ENCODE assay signal across 24 cellular contexts in the genomic region with DNA sequence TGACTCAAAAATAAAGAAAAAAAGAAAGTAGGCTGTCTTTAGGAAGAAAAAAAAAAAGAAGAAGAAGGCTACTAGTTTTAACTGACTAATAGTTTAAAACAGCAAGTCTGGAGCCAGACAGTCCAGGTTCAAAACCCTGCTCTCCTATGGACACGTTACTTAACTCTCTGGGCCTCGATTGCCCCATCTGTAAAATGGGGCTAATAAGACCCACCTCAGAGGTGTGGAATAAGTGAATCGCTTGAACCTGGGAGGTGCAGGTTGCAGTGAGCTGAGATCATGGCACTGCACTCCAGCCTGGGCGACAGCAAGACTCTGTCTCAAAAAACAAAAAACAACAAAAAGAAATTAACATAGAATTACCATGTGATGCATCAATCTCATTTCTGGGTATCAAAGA.
"Had no signal": no experiment of that assay in that cellular context is flagged by ENCODE, and none has a peak within 500 bp of the region (broad histone marks: within the 10 kb centered on the region; RNA-seq: fewer than 3 reads in every experiment).

No MANE protein-coding gene starts in this region.

- FAIRE-seq: keratinocyte had no signal

- H3K27ac Mint-ChIP-seq: endodermal cell; naive thymus-derived CD8-positive, alpha-beta T cell; stimulated activated naive B cell treated with anti-CD40 and anti-IgM and Interleukin-4, amounts not matched to agents 10 μg/mL and 1 μg/mL and 100 μg/mL, for 72 hours; stimulated activated naive CD8-positive, alpha-beta T cell treated with anti-CD3 and anti-CD28 coated beads, Interleukin-15, Interleukin-2, amounts not matched to agents 100 ng/mL and 50 ng/mL, for 24 hours had no signal

- H3K9me3 ChIP-seq: gastrocnemius medialis, lower lobe of right lung, ovary, psoas muscle, spleen, thoracic aorta, tibial nerve, upper lobe of left lung had no signal

- H3K27ac ChIP-seq: epithelial cell of prostate, gastrocnemius medialis, lower lobe of right lung, ovary, psoas muscle, skin epidermis, spleen, thoracic aorta, tibial nerve, upper lobe of left lung had no signal

- DNase-seq: effector CD8-positive, alpha-beta T cell; endodermal cell; foreskin fibroblast; gastrocnemius medialis; head of caudate nucleus; left ventricle myocardium superior; lower lobe of right lung; naive thymus-derived CD8-positive, alpha-beta T cell; nephron progenitor cell; occipital lobe; ovary; psoas muscle; spleen; stimulated activated CD4-positive, alpha-beta T cell treated with anti-CD3 and anti-CD28 coated beads, Interleukin-4, amount 100 ng/mL, for 4 hours; stimulated activated naive B cell treated with anti-CD40 and anti-IgM and Interleukin-4, amounts not matched to agents 10 μg/mL and 1 μg/mL and 100 μg/mL, for 72 hours; upper lobe of left lung had no signal

- H3K9me3 Mint-ChIP-seq: endodermal cell; naive thymus-derived CD8-positive, alpha-beta T cell; nephron progenitor cell; stimulated activated naive B cell treated with anti-CD40 and anti-IgM and Interleukin-4, amounts not matched to agents 10 μg/mL and 1 μg/mL and 100 μg/mL, for 72 hours; stimulated activated naive CD8-positive, alpha-beta T cell treated with anti-CD3 and anti-CD28 coated beads, Interleukin-15, Interleukin-2, amounts not matched to agents 100 ng/mL and 50 ng/mL, for 24 hours had no signal

- H3K4me3 ChIP-seq: gastrocnemius medialis, lower lobe of right lung, ovary, psoas muscle, skin epidermis, spleen, thoracic aorta, tibial nerve, upper lobe of left lung had no signal

- H3K27me3 ChIP-seq: gastrocnemius medialis, ovary, spleen, tibial nerve, upper lobe of left lung had no signal

- H3K36me3 Mint-ChIP-seq: naive thymus-derived CD8-positive, alpha-beta T cell had no signal

- H3K36me3 ChIP-seq: gastrocnemius medialis, lower lobe of right lung, ovary, spleen, thoracic aorta, tibial nerve, upper lobe of left lung had no signal

- H3K4me1 ChIP-seq: gastrocnemius medialis, lower lobe of right lung, psoas muscle had no signal

- H3K4me3 Mint-ChIP-seq: endodermal cell; naive thymus-derived CD8-positive, alpha-beta T cell; nephron progenitor cell; stimulated activated naive B cell treated with anti-CD40 and anti-IgM and Interleukin-4, amounts not matched to agents 10 μg/mL and 1 μg/mL and 100 μg/mL, for 72 hours; stimulated activated naive CD8-positive, alpha-beta T cell treated with anti-CD3 and anti-CD28 coated beads, Interleukin-15, Interleukin-2, amounts not matched to agents 100 ng/mL and 50 ng/mL, for 24 hours had no signal

- ATAC-seq: esophagus mucosa; gastrocnemius medialis; left ventricle myocardium superior; lower lobe of right lung; naive thymus-derived CD8-positive, alpha-beta T cell; psoas muscle; right cardiac atrium; stimulated activated naive B cell treated with anti-CD40 and anti-IgM and Interleukin-4, amounts not matched to agents 10 μg/mL and 1 μg/mL and 100 μg/mL, for 72 hours had no signal
